ENCODE assay signal across 9 cellular contexts in genomic region chr3:157154563-157155333, GRCh38. TPM values are rescaled to one million over a fixed set of nuclear protein-coding genes. Genes with fewer than 3 reads are reported as not detected.
DNase-seq lines count a peak whose midpoint lies in the region; ATAC-seq and TF ChIP-seq lines count a peak whose summit lies in the region.
"Had no signal": no experiment of that assay in that cellular context is flagged by ENCODE, and none has a peak within 500 bp of the region (broad histone marks: within the 10 kb centered on the region; RNA-seq: fewer than 3 reads in every experiment).

No MANE protein-coding gene starts in this region.

- H3K27ac ChIP-seq in CD8-positive, alpha-beta memory T cell (ENCODE audit: low read depth, low read length), result no peak overlapping the region
- H3K27ac ChIP-seq in OCI-LY7 (ENCODE audit: low read depth, low read length, poor library complexity, severe bottlenecking), result no peak overlapping the region
- H3K27ac ChIP-seq in effector memory CD4-positive, alpha-beta T cell (ENCODE audit: insufficient read depth, low read length, poor library complexity, severe bottlenecking), result peak overlapping the region; percentile 51

- H3K79me2 ChIP-seq in OCI-LY7 (ENCODE audit: insufficient read depth, low read depth, low read length), result peaks cover 100% of the 10 kb centered on the region

- H3K9me3 Mint-ChIP-seq in CD8-positive, alpha-beta memory T cell, result no peaks in the 10 kb centered on the region
- no peaks in the 10 kb centered on the region for H3K9me3 Mint-ChIP-seq in nephron

- H3K27ac Mint-ChIP-seq in CD8-positive, alpha-beta memory T cell, result peak overlapping the region; percentile 43 to 93 (median 76)
- peak overlapping the region; percentile 13 to 36 (median 27) for H3K27ac Mint-ChIP-seq in nephron

- H3K4me3 Mint-ChIP-seq in CD8-positive, alpha-beta memory T cell, result peak overlapping the region; percentile 59 to 87 (median 79)
- H3K4me3 Mint-ChIP-seq in nephron, result peak overlapping the region; percentile 59 to 82 (median 77)

- no peaks in the 10 kb centered on the region for H3K9me3 ChIP-seq in CD8-positive, alpha-beta memory T cell (ENCODE audit: low read length)
- H3K9me3 ChIP-seq in OCI-LY7 (ENCODE audit: low read length), result no peaks in the 10 kb centered on the region
- H3K9me3 ChIP-seq in effector memory CD4-positive, alpha-beta T cell (ENCODE audit: control insufficient read depth, low read length), result no peaks in the 10 kb centered on the region

- no peak overlapping the region for H3K4me3 ChIP-seq in CD8-positive, alpha-beta memory T cell (ENCODE audit: low read length)
- peak overlapping the region; percentile 88 for H3K4me3 ChIP-seq in OCI-LY7 (ENCODE audit: low read depth, low read length, poor library complexity, severe bottlenecking)
- no peak overlapping the region for H3K4me3 ChIP-seq in effector memory CD4-positive, alpha-beta T cell (ENCODE audit: insufficient read depth, low read depth, low read length, poor library complexity, severe bottlenecking)

- H3K27me3 ChIP-seq in CD8-positive, alpha-beta memory T cell (ENCODE audit: insufficient read depth, low read length, poor library complexity, severe bottlenecking), result no peaks in the 10 kb centered on the region
- no peaks in the 10 kb centered on the region for H3K27me3 ChIP-seq in effector memory CD4-positive, alpha-beta T cell (replicated peaks; ENCODE audit: control insufficient read depth, insufficient read depth, low read length, poor library complexity, severe bottlenecking)

- H3K27me3 Mint-ChIP-seq in CD8-positive, alpha-beta memory T cell, result no peaks in the 10 kb centered on the region
- H3K27me3 Mint-ChIP-seq in nephron (ENCODE audit: low read depth), result no peaks in the 10 kb centered on the region

- peaks cover 26 to 95% (median 46%) of the 10 kb centered on the region in 3 donors for H3K36me3 Mint-ChIP-seq in CD8-positive, alpha-beta memory T cell
- peaks cover 78% of the 10 kb centered on the region for H3K36me3 Mint-ChIP-seq in nephron (ENCODE audit: low read depth)

- H3K4me2 ChIP-seq in OCI-LY7 (ENCODE audit: low read length), result peak overlapping the region; percentile 94

- H2AFZ ChIP-seq in OCI-LY7 (ENCODE audit: low read length), result no peak overlapping the region

- H3K9me2 ChIP-seq in OCI-LY7 (ENCODE audit: insufficient read depth, low read length), result no peaks in the 10 kb centered on the region

- CTCF ChIA-PET in CD8-positive, alpha-beta memory T cell (lab: Charles Lee), result interaction anchor here (3.1 kb wide), 1 partner anchor 17 kb away, joined by 15 read pairs; no protein-coding TSS in a partner anchor
- CTCF ChIA-PET in OCI-LY7 (lab: Charles Lee; ENCODE audit: unreplicated experiment), result no interaction called here

- ATAC-seq in HG03159 (IDR thresholded peaks at IDR 0.05; ENCODE audit: unreplicated experiment) (no peak), GM19023 (IDR thresholded peaks at IDR 0.05; ENCODE audit: unreplicated experiment) (no peak)

- H4K20me1 ChIP-seq in OCI-LY7 (ENCODE audit: insufficient read depth, low read length), result peaks cover 85% of the 10 kb centered on the region

- peaks cover 60% of the 10 kb centered on the region for H3K4me1 ChIP-seq in CD8-positive, alpha-beta memory T cell (ENCODE audit: insufficient read depth, low read length)
- peaks cover 50% of the 10 kb centered on the region for H3K4me1 ChIP-seq in OCI-LY7 (ENCODE audit: insufficient read depth, low read length, poor library complexity, severe bottlenecking)
- peaks cover 36% of the 10 kb centered on the region for H3K4me1 ChIP-seq in effector memory CD4-positive, alpha-beta T cell (ENCODE audit: control insufficient read depth, insufficient read depth, low read length, poor library complexity, severe bottlenecking)

- peaks cover 92% of the 10 kb centered on the region for H3K36me3 ChIP-seq in CD8-positive, alpha-beta memory T cell (ENCODE audit: insufficient read depth, low read length)
- H3K36me3 ChIP-seq in OCI-LY7 (ENCODE audit: insufficient read depth, low read length), result peaks cover 95% of the 10 kb centered on the region
- H3K36me3 ChIP-seq in effector memory CD4-positive, alpha-beta T cell (ENCODE audit: control insufficient read depth, insufficient read depth, low read length), result peaks cover 89% of the 10 kb centered on the region

- H3K4me1 Mint-ChIP-seq in CD8-positive, alpha-beta memory T cell, result peaks cover 69 to 89% (median 76%) of the 10 kb centered on the region in 3 donors
- peaks cover 53% of the 10 kb centered on the region for H3K4me1 Mint-ChIP-seq in nephron

- intact Hi-C loops in OCI-LY7 (cut with micrococcal nuclease; ENCODE audit: unreplicated experiment), result no loop called here
- intact Hi-C loops in posterior cingulate gyrus (cut with DNase I), result no loop called here

- POLR2A ChIA-PET in CD8-positive, alpha-beta memory T cell (lab: Charles Lee), result interaction anchor here (2.6 kb wide), 1 partner anchor 20 kb away, joined by 18 read pairs; no protein-coding TSS in a partner anchor
- POLR2A ChIA-PET in OCI-LY7 (lab: Charles Lee), result interaction anchor here (1.2 to 2.8 kb wide), 6 partner anchors 10 to 67 kb away, joined by 3 to 14 read pairs (median 8); no protein-coding TSS in a partner anchor

- TF ChIP-seq CTCF in OCI-LY7 (conservative IDR thresholded peaks at IDR 0.05; ENCODE audit: low read length) (no peak), nephron (IDR thresholded peaks at IDR 0.05; ENCODE audit: unreplicated experiment in 3 of 3) (no peak)

- DNase-seq in CD8-positive, alpha-beta memory T cell, result no peak
- DNase-seq in OCI-LY7 (ENCODE audit: low spot score), result no peak
- no peak for DNase-seq in effector memory CD4-positive, alpha-beta T cell
- DNase-seq in GM19240 (ENCODE audit: insufficient read length, low spot score), result no peak
- DNase-seq in posterior cingulate gyrus, result no peak
- DNase-seq: foreskin melanocyte had no signal

- BruUV-seq in OCI-LY7 (replicated peaks; lab: Mats Ljungman, UMichigan), result no TSS peak

RNA-seq across cellular contexts. Expression of gene CCNL1, which starts 5.2 kb away (rescaled TPM):
- total RNA-seq in CD8-positive, alpha-beta memory T cell, result 100 to 1,000 TPM; 125 to 126 TPM
- 62.1 TPM for polyA plus RNA-seq in CD8-positive, alpha-beta memory T cell
- 221 and 280 TPM in 2 replicates for total RNA-seq in OCI-LY7 (2014; rRNA removed; shearing (Covaris generic))
- 158 and 190 TPM in 2 replicates for total RNA-seq in OCI-LY7 (2022)
